2 cellular contexts compared by ENCODE assay signal in genomic region chr12:113719911-113720591, GRCh38.
TF ChIP-seq lines count a peak whose summit lies in the region.

No MANE protein-coding gene starts in this region.

TF ChIP-seq in IMR-90, 13 proteins besides CTCF, POLR2A, EP300 and RAD21:
- no peak for TF ChIP-seq NFE2L2 (IDR thresholded peaks at IDR 0.05; ENCODE audit: low read depth, low read length)
- TF ChIP-seq RFX5 (IDR thresholded peaks at IDR 0.05; ENCODE audit: low read depth, low read length): no peak
- no peak for TF ChIP-seq MAFK (IDR thresholded peaks at IDR 0.05; ENCODE audit: low read depth, low read length)
- TF ChIP-seq BHLHE40 (IDR thresholded peaks at IDR 0.05; ENCODE audit: low read depth, low read length): no peak
- TF ChIP-seq, protein P1, sequence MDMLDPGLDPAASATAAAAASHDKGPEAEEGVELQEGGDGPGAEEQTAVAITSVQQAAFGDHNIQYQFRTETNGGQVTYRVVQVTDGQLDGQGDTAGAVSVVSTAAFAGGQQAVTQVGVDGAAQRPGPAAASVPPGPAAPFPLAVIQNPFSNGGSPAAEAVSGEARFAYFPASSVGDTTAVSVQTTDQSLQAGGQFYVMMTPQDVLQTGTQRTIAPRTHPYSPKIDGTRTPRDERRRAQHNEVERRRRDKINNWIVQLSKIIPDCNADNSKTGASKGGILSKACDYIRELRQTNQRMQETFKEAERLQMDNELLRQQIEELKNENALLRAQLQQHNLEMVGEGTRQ (IDR thresholded peaks at IDR 0.05; ENCODE audit: low read depth, low read length): no peak
- no peak for TF ChIP-seq ELK1 (IDR thresholded peaks at IDR 0.05; ENCODE audit: borderline replicate concordance, low read depth, low read length)
- TF ChIP-seq CEBPB (IDR thresholded peaks at IDR 0.05; ENCODE audit: low read depth, low read length): no peak
- no peak for TF ChIP-seq CHD1 (IDR thresholded peaks at IDR 0.05; ENCODE audit: low read depth, low read length)
- no peak for TF ChIP-seq MAZ (IDR thresholded peaks at IDR 0.05; ENCODE audit: borderline replicate concordance, low read depth, low read length)
- TF ChIP-seq SMC3 (IDR thresholded peaks at IDR 0.05; ENCODE audit: low read depth, low read length): no peak
- no peak for TF ChIP-seq RCOR1 (IDR thresholded peaks at IDR 0.05; ENCODE audit: insufficient replicate concordance, low read length)
- TF ChIP-seq FOS (IDR thresholded peaks at IDR 0.05; ENCODE audit: low read depth, low read length): no peak
- no peak for TF ChIP-seq MXI1 (IDR thresholded peaks at IDR 0.05; ENCODE audit: borderline replicate concordance, low read depth, low read length)
TF ChIP-seq in IMR-90: peak in this region for 0.

TF ChIP-seq in H1, 55 proteins besides CTCF, POLR2A, EP300 and RAD21:
- peak; percentile 49; the same call in 1 of the 2 replicates for TF ChIP-seq KDM1A (IDR thresholded peaks at IDR 0.05; ENCODE audit: borderline replicate concordance, low read length)
- no peak for TF ChIP-seq CREB1 (IDR thresholded peaks at IDR 0.05)
TF ChIP-seq in H1: peak in this region for 1.
